In genomic region chr11:43919852-43920597, GRCh38 we compare ENCODE assay signal across 12 cellular contexts. TPM values are rescaled to one million over a fixed set of nuclear protein-coding genes. Genes with fewer than 3 reads are reported as not detected.
A peak's percentile ranks its signal among the peaks of the same experiment; 100 is the strongest.
DNase-seq lines count a peak whose midpoint lies in the region; ATAC-seq and TF ChIP-seq lines count a peak whose summit lies in the region.
"Had no signal": no experiment of that assay in that cellular context is flagged by ENCODE, and none has a peak within 500 bp of the region (broad histone marks: within the 10 kb centered on the region; RNA-seq: fewer than 3 reads in every experiment).

No MANE protein-coding gene starts in this region.

- H3K36me3 Mint-ChIP-seq in WTC11 = peaks cover 2% of the 10 kb centered on the region; the same call in 1 of the 2 replicates

- ATAC-seq in WTC11 = no peak
- ATAC-seq in HG02678 (IDR thresholded peaks at IDR 0.05; ENCODE audit: unreplicated experiment) = no peak
- ATAC-seq in HG03460 (IDR thresholded peaks at IDR 0.05; ENCODE audit: unreplicated experiment) = no peak

- no peaks in the 10 kb centered on the region for H3K9me3 Mint-ChIP-seq in WTC11
- H3K9me3 Mint-ChIP-seq: activated T-helper 1 cell treated with anti-CD3 and anti-CD28 coated beads, Interleukin-12 subunit alpha, Interleukin-12 subunit beta, Interleukin-2, Interleukin-4 antibody, amounts not matched to agents 30 ng/mL and 10 ng/mL and 1 ng/mL, durations not matched to agents 14 hours and 24 hours and 36 hours had no signal

- H3K4me3 ChIP-seq in HUES48 (ENCODE audit: low read depth, low read length) = no peak overlapping the region
- H3K4me3 ChIP-seq in breast epithelium = no peak overlapping the region
- no peak overlapping the region for H3K4me3 ChIP-seq in iPS-15b (ENCODE audit: low read depth, low read length)
- no peak overlapping the region for H3K4me3 ChIP-seq in stomach
- H3K4me3 ChIP-seq: MG63 had no signal

- CTCF ChIA-PET in WTC11 (lab: Charles Lee) = interaction anchor here (0.7 to 1.2 kb wide), 2 partner anchors 22 to 27 kb away, joined by 4 to 6 read pairs; partner anchors contain the start of gene C11orf96

- H3K27ac ChIP-seq in HUES48 (ENCODE audit: low read depth, low read length) (peak overlapping the region; percentile 33), breast epithelium (peak overlapping the region; percentile 72 to 84), stomach (peak overlapping the region; percentile 32 to 94 (median 80))

- no peaks in the 10 kb centered on the region for H3K27me3 Mint-ChIP-seq in WTC11 (ENCODE audit: low read depth)

- TF ChIP-seq CTCF in breast epithelium (IDR thresholded peaks at IDR 0.05) = no peak
- TF ChIP-seq CTCF in stomach (IDR thresholded peaks at IDR 0.05) = no peak
- TF ChIP-seq CTCF in WTC11 (IDR thresholded peaks at IDR 0.05) = no peak

- intact Hi-C loops in breast epithelium (cut with DNase I; ENCODE audit: low total_unique reads) = no loop called here
- intact Hi-C loops in stomach (cut with DNase I; ENCODE audit: low total_unique reads) = no loop called here

- TF ChIP-seq POLR2A in breast epithelium (IDR thresholded peaks at IDR 0.05) (no peak), stomach (IDR thresholded peaks at IDR 0.05) (no peak)

- H3K36me3 ChIP-seq in HUES48 (ENCODE audit: control insufficient read depth, insufficient read depth, low read length) (peaks cover 5% of the 10 kb centered on the region; the same call in 1 of the 2 replicates), breast epithelium (no peaks in the 10 kb centered on the region), iPS-15b (ENCODE audit: control insufficient read depth, insufficient read depth, low read length) (no peaks in the 10 kb centered on the region), stomach (peaks cover 7 to 52% (median 33%) of the 10 kb centered on the region in 4 donors)

- no peak overlapping the region for H3K27ac Mint-ChIP-seq in WTC11

- H3K9me3 ChIP-seq in HUES48 (ENCODE audit: control insufficient read depth, insufficient read depth, low read length) (no peaks in the 10 kb centered on the region), breast epithelium (no peaks in the 10 kb centered on the region), iPS-15b (ENCODE audit: control insufficient read depth, insufficient read depth, low read length) (no peaks in the 10 kb centered on the region), stomach (no peaks in the 10 kb centered on the region)
- H3K9me3 ChIP-seq: MG63 had no signal

- H3K27me3 ChIP-seq in HUES48 (ENCODE audit: control insufficient read depth, insufficient read depth, low read length) (no peaks in the 10 kb centered on the region), breast epithelium (no peaks in the 10 kb centered on the region), iPS-15b (ENCODE audit: control insufficient read depth, insufficient read depth, low read length) (no peaks in the 10 kb centered on the region), stomach (no peaks in the 10 kb centered on the region)
- H3K27me3 ChIP-seq: MG63 had no signal

- TF ChIP-seq EP300 in stomach (IDR thresholded peaks at IDR 0.05) = no peak

- no peak overlapping the region for H3K4me3 Mint-ChIP-seq in WTC11
- H3K4me3 Mint-ChIP-seq: activated T-helper 1 cell treated with anti-CD3 and anti-CD28 coated beads, Interleukin-12 subunit alpha, Interleukin-12 subunit beta, Interleukin-2, Interleukin-4 antibody, amounts not matched to agents 30 ng/mL and 10 ng/mL and 1 ng/mL, durations not matched to agents 14 hours and 24 hours and 36 hours had no signal

- H3K4me1 ChIP-seq in HUES48 (ENCODE audit: control insufficient read depth, insufficient read depth, low read length) = peaks cover 24% of the 10 kb centered on the region
- H3K4me1 ChIP-seq in breast epithelium = no peaks in the 10 kb centered on the region
- peaks cover 22% of the 10 kb centered on the region for H3K4me1 ChIP-seq in iPS-15b (ENCODE audit: control insufficient read depth, insufficient read depth, low read length)
- peaks cover 24 to 83% (median 54%) of the 10 kb centered on the region in 4 donors for H3K4me1 ChIP-seq in stomach

- H3K4me1 Mint-ChIP-seq in WTC11 = peaks cover 8% of the 10 kb centered on the region

- POLR2A ChIA-PET in WTC11 (lab: Charles Lee) = no interaction called here

- H3K9ac ChIP-seq in HUES48 (ENCODE audit: low read depth, low read length) (no peak overlapping the region), iPS-15b (ENCODE audit: low read depth, low read length) (peak overlapping the region; percentile 26)

- 74 to 80% (median 75%) methylated on average over 14 of the region's 14 CpGs for WGBS in stomach, 5 donors

- DNase-seq in breast epithelium (ENCODE audit: low spot score in 2 of 2) (no peak), stomach (no peak), WTC11 (ENCODE audit: low spot score) (no peak), superior temporal gyrus (ENCODE audit: extremely low spot score) (no peak)
- DNase-seq: effector CD8-positive, alpha-beta T cell; stimulated activated naive CD4-positive, alpha-beta T cell had no signal

TF ChIP-seq in WTC11, 78 proteins besides CTCF, POLR2A, EP300 and RAD21 (continues in another document):
- TF ChIP-seq STAT6 (CRISPR knock-in tag; conservative IDR thresholded peaks at IDR 0.05; ENCODE audit: low read depth) (no peak), E2F1 (CRISPR knock-in tag; IDR thresholded peaks at IDR 0.05) (no peak), NFATC4 (CRISPR knock-in tag; IDR thresholded peaks at IDR 0.05) (no peak), FOXK1 (CRISPR knock-in tag; IDR thresholded peaks at IDR 0.05) (no peak), ATF1 (CRISPR knock-in tag; IDR thresholded peaks at IDR 0.05) (no peak), ZNF423 (CRISPR knock-in tag; IDR thresholded peaks at IDR 0.05) (no peak), USF1 (CRISPR knock-in tag; IDR thresholded peaks at IDR 0.05) (no peak), ZNF512 (CRISPR knock-in tag; IDR thresholded peaks at IDR 0.05; ENCODE audit: borderline replicate concordance) (no peak), ZNF138 (CRISPR knock-in tag; conservative IDR thresholded peaks at IDR 0.05) (no peak)

RNA-seq across cellular contexts. Expression of gene C11orf96, which starts 22.4 kb away (rescaled TPM):
- total RNA-seq in breast epithelium (10 to 100 TPM; 41.1 to 97.3 (median 46.8) TPM), stomach (100 to 1,000 TPM in 1 of 5 donors, 10 to 100 TPM in 4; 32.1 to 273 (median 55.4) TPM), WTC11 (2021) (2.9 to 3.2 TPM (median 2.9 TPM) in 3 replicates)
- 100 to 1,000 TPM in 2 of 3 donors, 10 to 100 TPM in 1; 77.2 to 140 (median 131) TPM for polyA plus RNA-seq in stomach

RNA-seq across cellular contexts. Expression of gene ALKBH3, which starts 39.4 kb away (rescaled TPM):
- total RNA-seq in breast epithelium (10 to 100 TPM; 29.0 to 40.7 (median 33.1) TPM), stomach (100 to 1,000 TPM in 1 of 5 donors, 10 to 100 TPM in 4; 25.7 to 113 (median 37.4) TPM), WTC11 (2021) (11.0 to 13.3 TPM (median 12.3 TPM) in 3 replicates)
- 10 to 100 TPM; 30.8 to 49.0 (median 31.4) TPM for polyA plus RNA-seq in stomach
